In genomic region chr4:89298788-89299152, GRCh38 we compare ENCODE assay signal across 8 cellular contexts. TPM values are rescaled to one million over a fixed set of nuclear protein-coding genes. Genes with fewer than 3 reads are reported as not detected.
DNase-seq lines count a peak whose midpoint lies in the region; ATAC-seq, FAIRE-seq and TF ChIP-seq lines count a peak whose summit lies in the region.

No MANE protein-coding gene starts in this region.

- no peaks in the 10 kb centered on the region for H3K79me1 ChIP-seq in mesendoderm (ENCODE audit: low read length)

- WGBS in mesendoderm (ENCODE audit: extremely low coverage, insufficient coverage, low lambda C conversion rate) = no CpG with 5 or more reads among the region's 2 CpGs

- no peak overlapping the region for H2BK120ac ChIP-seq in mesendoderm (ENCODE audit: low read depth, low read length)

- no peaks in the 10 kb centered on the region for H3K27me3 ChIP-seq in left ventricle myocardium inferior (ENCODE audit: low read depth)
- H3K27me3 ChIP-seq in mesendoderm (ENCODE audit: insufficient read depth, low read length, poor library complexity) = no peaks in the 10 kb centered on the region

- peak overlapping the region; percentile 88 for H3K4me3 Mint-ChIP-seq in T-helper 1 cell treated with Interleukin-12 subunit alpha and Interleukin-12 subunit beta and Interleukin-4 antibody, amounts not matched to agents 30 μg/mL and 1 μg/mL, for 36 hours

- peaks cover 69% of the 10 kb centered on the region for H3K4me1 Mint-ChIP-seq in T-helper 1 cell treated with Interleukin-12 subunit alpha and Interleukin-12 subunit beta and Interleukin-4 antibody, amounts not matched to agents 30 μg/mL and 1 μg/mL, for 36 hours (ENCODE audit: low read depth)

- FAIRE-seq in urothelium cell line (lab: Jason Lieb, UNC) = no peak

- H3K9me3 ChIP-seq in left ventricle myocardium inferior (replicated peaks) = no peaks in the 10 kb centered on the region

- H3K4me1 ChIP-seq in left ventricle myocardium inferior (peaks cover 83% of the 10 kb centered on the region), mesendoderm (ENCODE audit: control insufficient read depth, low read depth, low read length) (no peaks in the 10 kb centered on the region)

- no peak overlapping the region for H4K5ac ChIP-seq in mesendoderm (ENCODE audit: low read length)

- CTCF ChIA-PET in GM10248 (lab: Yijun Ruan, JAX) = interaction anchor here (1.6 to 2.3 kb wide), 2 partner anchors 10 kb away, joined by 4 to 7 read pairs; no protein-coding TSS in a partner anchor

- H3K4ac ChIP-seq in mesendoderm (ENCODE audit: low read depth, low read length) = no peak overlapping the region

- H3K79me2 ChIP-seq in mesendoderm (ENCODE audit: control insufficient read depth, insufficient read depth, low read length) = no peaks in the 10 kb centered on the region

- H2BK15ac ChIP-seq in mesendoderm (replicated peaks; ENCODE audit: low read depth) = no peak overlapping the region

- no peaks in the 10 kb centered on the region for H3K27me3 Mint-ChIP-seq in T-helper 1 cell treated with Interleukin-12 subunit alpha and Interleukin-12 subunit beta and Interleukin-4 antibody, amounts not matched to agents 30 μg/mL and 1 μg/mL, for 36 hours (ENCODE audit: low read depth)

- no peak for ATAC-seq in SK-N-SH treated with all-trans-retinoic acid at 6 μM for 48 hours

- H2BK5ac ChIP-seq in mesendoderm (ENCODE audit: low read length) = no peak overlapping the region

- no peak overlapping the region for H2AK5ac ChIP-seq in mesendoderm (ENCODE audit: low read length)

- TF ChIP-seq CTCF in left ventricle myocardium inferior (IDR thresholded peaks at IDR 0.05; ENCODE audit: borderline replicate concordance) (no peak), GM10248 (IDR thresholded peaks at IDR 0.05; ENCODE audit: control extremely low read depth, extremely low read depth, low read depth, missing control alignments) (no peak)

- DNase-seq in stimulated activated CD4-positive, alpha-beta T cell treated with anti-CD3 and anti-CD28 coated beads, Interleukin-4, amount 100 ng/mL, for 24 hours = peak; percentile 25
- DNase-seq in stimulated activated CD4-positive, alpha-beta T cell treated with anti-CD3 and anti-CD28 coated beads, Interleukin-4, amount 100 ng/mL, for 1 hour = no peak
- DNase-seq in left ventricle myocardium inferior (no peak), urothelium cell line (ENCODE audit: low spot score) (peak; percentile 17), mesendoderm (no peak), GM10248 (ENCODE audit: extremely low spot score) (no peak)

- intact Hi-C loops in left ventricle myocardium inferior (cut with micrococcal nuclease) = no loop called here

- H3K4me3 ChIP-seq in left ventricle myocardium inferior (peak overlapping the region; percentile 56), mesendoderm (ENCODE audit: low read length) (no peak overlapping the region)

- no peak overlapping the region for H3K23ac ChIP-seq in mesendoderm (ENCODE audit: low read length)

- H3K4me2 ChIP-seq in mesendoderm (ENCODE audit: low read length) = no peak overlapping the region

- H3K27ac ChIP-seq in left ventricle myocardium inferior (replicated peaks) (peak overlapping the region; percentile 85), mesendoderm (ENCODE audit: low read depth, low read length) (no peak overlapping the region)

- no peak overlapping the region for H3K18ac ChIP-seq in mesendoderm (ENCODE audit: low read length)

- POLR2A ChIA-PET in GM10248 (lab: Yijun Ruan, JAX) = no interaction called here

- H3K9me3 Mint-ChIP-seq in T-helper 1 cell treated with Interleukin-12 subunit alpha and Interleukin-12 subunit beta and Interleukin-4 antibody, amounts not matched to agents 30 μg/mL and 1 μg/mL, for 36 hours = no peaks in the 10 kb centered on the region

- no peak overlapping the region for H3K56ac ChIP-seq in mesendoderm (ENCODE audit: low read length)

- peak overlapping the region; percentile 98 for H3K27ac Mint-ChIP-seq in T-helper 1 cell treated with Interleukin-12 subunit alpha and Interleukin-12 subunit beta and Interleukin-4 antibody, amounts not matched to agents 30 μg/mL and 1 μg/mL, for 36 hours

- peaks cover 30% of the 10 kb centered on the region for H3K36me3 Mint-ChIP-seq in T-helper 1 cell treated with Interleukin-12 subunit alpha and Interleukin-12 subunit beta and Interleukin-4 antibody, amounts not matched to agents 30 μg/mL and 1 μg/mL, for 36 hours (ENCODE audit: low read depth)

- no peak overlapping the region for H3K9ac ChIP-seq in mesendoderm (ENCODE audit: low read length)

- no peaks in the 10 kb centered on the region for H3K36me3 ChIP-seq in left ventricle myocardium inferior
- no peaks in the 10 kb centered on the region for H3K36me3 ChIP-seq in mesendoderm (ENCODE audit: control insufficient read depth, insufficient read depth, low read length)

- no peak overlapping the region for H4K8ac ChIP-seq in mesendoderm (ENCODE audit: low read depth, low read length)

TF ChIP-seq in SK-N-SH treated with all-trans-retinoic acid at 6 μM for 48 hours, 23 proteins besides CTCF, POLR2A, EP300 and RAD21:
- TF ChIP-seq ARNTL (CRISPR knock-in tag; IDR thresholded peaks at IDR 0.05; ENCODE audit: borderline replicate concordance, low read depth) = no peak
- TF ChIP-seq SNAI2 (CRISPR knock-in tag; IDR thresholded peaks at IDR 0.05) = no peak
- TF ChIP-seq TCF4 (CRISPR knock-in tag; IDR thresholded peaks at IDR 0.05; ENCODE audit: borderline replicate concordance) = no peak
- TF ChIP-seq PPARA (CRISPR knock-in tag; IDR thresholded peaks at IDR 0.05; ENCODE audit: borderline replicate concordance) = no peak
- TF ChIP-seq, protein P1, sequence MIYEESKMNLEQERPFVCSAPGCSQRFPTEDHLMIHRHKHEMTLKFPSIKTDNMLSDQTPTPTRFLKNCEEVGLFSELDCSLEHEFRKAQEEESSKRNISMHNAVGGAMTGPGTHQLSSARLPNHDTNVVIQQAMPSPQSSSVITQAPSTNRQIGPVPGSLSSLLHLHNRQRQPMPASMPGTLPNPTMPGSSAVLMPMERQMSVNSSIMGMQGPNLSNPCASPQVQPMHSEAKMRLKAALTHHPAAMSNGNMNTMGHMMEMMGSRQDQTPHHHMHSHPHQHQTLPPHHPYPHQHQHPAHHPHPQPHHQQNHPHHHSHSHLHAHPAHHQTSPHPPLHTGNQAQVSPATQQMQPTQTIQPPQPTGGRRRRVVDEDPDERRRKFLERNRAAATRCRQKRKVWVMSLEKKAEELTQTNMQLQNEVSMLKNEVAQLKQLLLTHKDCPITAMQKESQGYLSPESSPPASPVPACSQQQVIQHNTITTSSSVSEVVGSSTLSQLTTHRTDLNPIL (CRISPR knock-in tag; IDR thresholded peaks at IDR 0.05; ENCODE audit: low read depth) = no peak
- no peak for TF ChIP-seq BACH2 (CRISPR knock-in tag; IDR thresholded peaks at IDR 0.05; ENCODE audit: borderline replicate concordance)
- TF ChIP-seq ZFP30 (CRISPR knock-in tag; IDR thresholded peaks at IDR 0.05) = no peak
- TF ChIP-seq ZNF565 (CRISPR knock-in tag; conservative IDR thresholded peaks at IDR 0.05; ENCODE audit: low read depth) = no peak
- TF ChIP-seq ZFP3 (CRISPR knock-in tag; IDR thresholded peaks at IDR 0.05) = no peak

RNA-seq across cellular contexts. Expression of gene GPRIN3, which starts 8.8 kb away (rescaled TPM):
- 9.0 TPM for total RNA-seq in left ventricle myocardium inferior
- 0.69 TPM for polyA plus RNA-seq in mesendoderm (2013, experiment 1 of 2)
- 0.67 TPM for polyA plus RNA-seq in mesendoderm (2013, experiment 2 of 2)

Comparison
In these comparisons a context has a peak if more than half of its experiments do, and no peak if none do; other contexts are left out.
1. DNase-seq: peak in stimulated activated CD4-positive, alpha-beta T cell treated with anti-CD3 and anti-CD28 coated beads, Interleukin-4, amount 100 ng/mL, for 24 hours (single experiment) and urothelium cell line (single experiment); none in stimulated activated CD4-positive, alpha-beta T cell treated with anti-CD3 and anti-CD28 coated beads, Interleukin-4, amount 100 ng/mL, for 1 hour (single experiment), left ventricle myocardium inferior (single experiment), mesendoderm (single experiment) and GM10248 (single experiment).